ENCODE assay signal across 1 cellular context in the genomic region with DNA sequence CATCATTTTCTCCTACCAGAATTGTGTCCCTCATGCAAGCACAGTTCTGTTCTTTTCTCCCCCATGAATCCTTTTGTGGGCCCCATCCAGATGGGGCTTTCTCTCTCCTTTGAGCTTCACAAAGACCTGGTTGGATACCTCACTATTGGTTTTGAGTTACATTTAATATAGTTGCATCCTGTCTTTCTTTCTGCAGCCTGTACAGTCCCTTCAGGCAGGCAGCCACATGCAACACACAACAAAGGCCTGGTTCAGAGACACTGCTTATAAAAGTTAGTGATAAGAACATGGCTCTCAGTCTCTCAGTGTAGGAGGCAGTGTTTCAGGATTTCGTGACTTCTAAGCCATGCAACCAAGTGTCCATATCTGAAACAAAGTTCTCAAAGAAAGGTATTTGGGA.
TF ChIP-seq lines count a peak whose summit lies in the region.

No MANE protein-coding gene starts in this region.

TF ChIP-seq in A549, 52 proteins besides CTCF, POLR2A, EP300 and RAD21 (continued from another document):
- TF ChIP-seq, protein P1, sequence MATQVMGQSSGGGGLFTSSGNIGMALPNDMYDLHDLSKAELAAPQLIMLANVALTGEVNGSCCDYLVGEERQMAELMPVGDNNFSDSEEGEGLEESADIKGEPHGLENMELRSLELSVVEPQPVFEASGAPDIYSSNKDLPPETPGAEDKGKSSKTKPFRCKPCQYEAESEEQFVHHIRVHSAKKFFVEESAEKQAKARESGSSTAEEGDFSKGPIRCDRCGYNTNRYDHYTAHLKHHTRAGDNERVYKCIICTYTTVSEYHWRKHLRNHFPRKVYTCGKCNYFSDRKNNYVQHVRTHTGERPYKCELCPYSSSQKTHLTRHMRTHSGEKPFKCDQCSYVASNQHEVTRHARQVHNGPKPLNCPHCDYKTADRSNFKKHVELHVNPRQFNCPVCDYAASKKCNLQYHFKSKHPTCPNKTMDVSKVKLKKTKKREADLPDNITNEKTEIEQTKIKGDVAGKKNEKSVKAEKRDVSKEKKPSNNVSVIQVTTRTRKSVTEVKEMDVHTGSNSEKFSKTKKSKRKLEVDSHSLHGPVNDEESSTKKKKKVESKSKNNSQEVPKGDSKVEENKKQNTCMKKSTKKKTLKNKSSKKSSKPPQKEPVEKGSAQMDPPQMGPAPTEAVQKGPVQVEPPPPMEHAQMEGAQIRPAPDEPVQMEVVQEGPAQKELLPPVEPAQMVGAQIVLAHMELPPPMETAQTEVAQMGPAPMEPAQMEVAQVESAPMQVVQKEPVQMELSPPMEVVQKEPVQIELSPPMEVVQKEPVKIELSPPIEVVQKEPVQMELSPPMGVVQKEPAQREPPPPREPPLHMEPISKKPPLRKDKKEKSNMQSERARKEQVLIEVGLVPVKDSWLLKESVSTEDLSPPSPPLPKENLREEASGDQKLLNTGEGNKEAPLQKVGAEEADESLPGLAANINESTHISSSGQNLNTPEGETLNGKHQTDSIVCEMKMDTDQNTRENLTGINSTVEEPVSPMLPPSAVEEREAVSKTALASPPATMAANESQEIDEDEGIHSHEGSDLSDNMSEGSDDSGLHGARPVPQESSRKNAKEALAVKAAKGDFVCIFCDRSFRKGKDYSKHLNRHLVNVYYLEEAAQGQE (IDR thresholded peaks at IDR 0.05), result no peak
- TF ChIP-seq HOXA7 (CRISPR knock-in tag; IDR thresholded peaks at IDR 0.05), result no peak
- no peak for TF ChIP-seq FOSL2 (IDR thresholded peaks at IDR 0.05)
- no peak for TF ChIP-seq FOSL2 (CRISPR knock-in tag; IDR thresholded peaks at IDR 0.05)
- TF ChIP-seq ZNF302 (CRISPR knock-in tag; IDR thresholded peaks at IDR 0.05), result no peak
- TF ChIP-seq HOXB5 (CRISPR knock-in tag; IDR thresholded peaks at IDR 0.05), result no peak
- TF ChIP-seq, protein P2, sequence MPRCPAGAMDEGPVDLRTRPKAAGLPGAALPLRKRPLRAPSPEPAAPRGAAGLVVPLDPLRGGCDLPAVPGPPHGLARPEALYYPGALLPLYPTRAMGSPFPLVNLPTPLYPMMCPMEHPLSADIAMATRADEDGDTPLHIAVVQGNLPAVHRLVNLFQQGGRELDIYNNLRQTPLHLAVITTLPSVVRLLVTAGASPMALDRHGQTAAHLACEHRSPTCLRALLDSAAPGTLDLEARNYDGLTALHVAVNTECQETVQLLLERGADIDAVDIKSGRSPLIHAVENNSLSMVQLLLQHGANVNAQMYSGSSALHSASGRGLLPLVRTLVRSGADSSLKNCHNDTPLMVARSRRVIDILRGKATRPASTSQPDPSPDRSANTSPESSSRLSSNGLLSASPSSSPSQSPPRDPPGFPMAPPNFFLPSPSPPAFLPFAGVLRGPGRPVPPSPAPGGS (IDR thresholded peaks at IDR 0.05), result no peak
- TF ChIP-seq, protein P3, sequence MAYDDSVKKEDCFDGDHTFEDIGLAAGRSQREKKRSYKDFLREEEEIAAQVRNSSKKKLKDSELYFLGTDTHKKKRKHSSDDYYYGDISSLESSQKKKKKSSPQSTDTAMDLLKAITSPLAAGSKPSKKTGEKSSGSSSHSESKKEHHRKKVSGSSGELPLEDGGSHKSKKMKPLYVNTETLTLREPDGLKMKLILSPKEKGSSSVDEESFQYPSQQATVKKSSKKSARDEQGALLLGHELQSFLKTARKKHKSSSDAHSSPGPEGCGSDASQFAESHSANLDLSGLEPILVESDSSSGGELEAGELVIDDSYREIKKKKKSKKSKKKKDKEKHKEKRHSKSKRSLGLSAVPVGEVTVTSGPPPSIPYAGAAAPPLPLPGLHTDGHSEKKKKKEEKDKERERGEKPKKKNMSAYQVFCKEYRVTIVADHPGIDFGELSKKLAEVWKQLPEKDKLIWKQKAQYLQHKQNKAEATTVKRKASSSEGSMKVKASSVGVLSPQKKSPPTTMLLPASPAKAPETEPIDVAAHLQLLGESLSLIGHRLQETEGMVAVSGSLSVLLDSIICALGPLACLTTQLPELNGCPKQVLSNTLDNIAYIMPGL (CRISPR knock-in tag; IDR thresholded peaks at IDR 0.05; ENCODE audit: borderline replicate concordance), result no peak
- TF ChIP-seq PHF8 (IDR thresholded peaks at IDR 0.05; ENCODE audit: borderline replicate concordance, low read depth), result no peak
- TF ChIP-seq RFX5 (IDR thresholded peaks at IDR 0.05), result no peak
